Comparison of ENCODE assay signal across 1 cellular context in genomic region chr22:23144926-23145906, GRCh38.
TF ChIP-seq lines count a peak whose summit lies in the region.

RAB36 (plus strand) TSS chr22:23145477; CDS start chr22:23146617, 1,140 bp downstream.

TF ChIP-seq in HepG2, 621 proteins besides CTCF, POLR2A, EP300 and RAD21 (continued from another document and continues in another):
- no peak for TF ChIP-seq ATF2 (CRISPR knock-in tag; IDR thresholded peaks at IDR 0.05)
- no peak for TF ChIP-seq NR2F2 (IDR thresholded peaks at IDR 0.05; ENCODE audit: borderline replicate concordance, low read depth)
- TF ChIP-seq TBL1XR1 (IDR thresholded peaks at IDR 0.05; ENCODE audit: borderline replicate concordance, low read length, partially characterized antibody) = no peak
- TF ChIP-seq MXD1 (CRISPR knock-in tag; IDR thresholded peaks at IDR 0.05) = no peak
- peak; percentile 33; the same call in 1 of the 2 replicates for TF ChIP-seq HOXA3 (CRISPR knock-in tag; IDR thresholded peaks at IDR 0.05)
- TF ChIP-seq ZNF567 (CRISPR knock-in tag; IDR thresholded peaks at IDR 0.05; ENCODE audit: borderline replicate concordance) = no peak
- TF ChIP-seq GFI1 (CRISPR knock-in tag; IDR thresholded peaks at IDR 0.05; ENCODE audit: borderline replicate concordance) = no peak
- TF ChIP-seq HMGXB3 (CRISPR knock-in tag; IDR thresholded peaks at IDR 0.05; ENCODE audit: borderline replicate concordance) = no peak
- TF ChIP-seq GTF2F1 (IDR thresholded peaks at IDR 0.05; ENCODE audit: low read length) = no peak
- no peak for TF ChIP-seq ZNF570 (CRISPR knock-in tag; IDR thresholded peaks at IDR 0.05; ENCODE audit: borderline replicate concordance)
- 0 out of 2 replicates have a peak, but pooled peaks have one; percentile 19 for TF ChIP-seq CHD2 (IDR thresholded peaks at IDR 0.05; ENCODE audit: low read depth, low read length)
- TF ChIP-seq FOXO4 (CRISPR knock-in tag; conservative IDR thresholded peaks at IDR 0.05) = no peak
- TF ChIP-seq SATB2 (CRISPR knock-in tag; IDR thresholded peaks at IDR 0.05) = no peak
- TF ChIP-seq KDM2A (CRISPR knock-in tag; IDR thresholded peaks at IDR 0.05; ENCODE audit: borderline replicate concordance, low read depth) = peak; percentile 21; the same call in 1 of the 2 replicates
- TF ChIP-seq FOXK1 (CRISPR knock-in tag; IDR thresholded peaks at IDR 0.05; ENCODE audit: borderline replicate concordance, low read depth) = no peak
- TF ChIP-seq NFYB (CRISPR knock-in tag; IDR thresholded peaks at IDR 0.05) = peak; percentile 67
- TF ChIP-seq ZNF607 (CRISPR knock-in tag; IDR thresholded peaks at IDR 0.05; ENCODE audit: borderline replicate concordance) = no peak
- peak; percentile 49; the same call in 1 of the 2 replicates for TF ChIP-seq U2AF2 (IDR thresholded peaks at IDR 0.05; ENCODE audit: low read depth, low read length)
- TF ChIP-seq NR3C1 (CRISPR knock-in tag; IDR thresholded peaks at IDR 0.05) = no peak
- TF ChIP-seq TEAD3 (CRISPR knock-in tag; optimal IDR thresholded peaks at IDR 0.05; ENCODE audit: borderline replicate concordance) = no peak
- TF ChIP-seq MAFK (conservative IDR thresholded peaks at IDR 0.05 in 1 of 2, IDR thresholded peaks at IDR 0.05 in 1 of 2; ENCODE audit: low read length in 2 of 2) = no peak
- TF ChIP-seq CSRNP1 (CRISPR knock-in tag; IDR thresholded peaks at IDR 0.05) = no peak
- TF ChIP-seq PBX2 (CRISPR knock-in tag; IDR thresholded peaks at IDR 0.05) = peak; percentile 60
- no peak for TF ChIP-seq ZNF138 (CRISPR knock-in tag; IDR thresholded peaks at IDR 0.05; ENCODE audit: low read depth)
- TF ChIP-seq RBM22 (optimal IDR thresholded peaks at IDR 0.05; ENCODE audit: low read length) = peak; percentile 68
- no peak for TF ChIP-seq REST (IDR thresholded peaks at IDR 0.05; ENCODE audit: borderline replicate concordance in 1 of 2, low read depth in 1 of 2, low read length in 2 of 2)
- no peak for TF ChIP-seq ZNF598 (CRISPR knock-in tag; IDR thresholded peaks at IDR 0.05; ENCODE audit: borderline replicate concordance)
- no peak for TF ChIP-seq ZNF275 (CRISPR knock-in tag; IDR thresholded peaks at IDR 0.05; ENCODE audit: borderline replicate concordance)
- TF ChIP-seq NFIC (IDR thresholded peaks at IDR 0.05; ENCODE audit: low read length) = no peak
- TF ChIP-seq ZBTB39 (CRISPR knock-in tag; IDR thresholded peaks at IDR 0.05) = no peak
- peak; percentile 24 for TF ChIP-seq XRCC5 (optimal IDR thresholded peaks at IDR 0.05; ENCODE audit: low read length)
- no peak for TF ChIP-seq ZNF230 (CRISPR knock-in tag; IDR thresholded peaks at IDR 0.05)
- TF ChIP-seq ZBTB20 (CRISPR knock-in tag; IDR thresholded peaks at IDR 0.05; ENCODE audit: borderline replicate concordance, low read depth) = no peak
- peak; percentile 41; the same call in 1 of the 2 replicates for TF ChIP-seq ZFP91 (CRISPR knock-in tag; IDR thresholded peaks at IDR 0.05; ENCODE audit: borderline replicate concordance)
- TF ChIP-seq NPAS2 (CRISPR knock-in tag; IDR thresholded peaks at IDR 0.05; ENCODE audit: borderline replicate concordance) = no peak
- no peak for TF ChIP-seq ZNF124 (CRISPR knock-in tag; IDR thresholded peaks at IDR 0.05)
- no peak for TF ChIP-seq ZNF224 (CRISPR knock-in tag; IDR thresholded peaks at IDR 0.05)
